8 cellular contexts compared by ENCODE assay signal in genomic region chr2:241149925-241150659, GRCh38. TPM values are rescaled to one million over a fixed set of nuclear protein-coding genes. Genes with fewer than 3 reads are reported as not detected.
DNase-seq lines count a peak whose midpoint lies in the region; ATAC-seq and TF ChIP-seq lines count a peak whose summit lies in the region.

TSS of gene PPP1R7 (plus strand) at chr2:241150467. CDS start at chr2:241150496, 29 bp downstream.

- peak within 1 kb of the TSS; percentile 93 for H3K4me2 ChIP-seq in GM23338

- peaks cover 14% of the 10 kb centered on the region for H3K27me3 Mint-ChIP-seq in GM23338 (ENCODE audit: insufficient read depth, low read depth, poor library complexity)
- no peaks in the 10 kb centered on the region for H3K27me3 Mint-ChIP-seq in naive thymus-derived CD8-positive, alpha-beta T cell

- H3K27ac ChIP-seq in GM23338 (ENCODE audit: low read depth) = no peak within 1 kb of the TSS

- no peaks in the 10 kb centered on the region for H3K36me3 ChIP-seq in GM23338 (ENCODE audit: insufficient read depth)

- H3K27ac Mint-ChIP-seq in GM23338 = peak within 1 kb of the TSS; percentile 85
- H3K27ac Mint-ChIP-seq in naive thymus-derived CD8-positive, alpha-beta T cell = peak within 1 kb of the TSS; percentile 89 to 99 (median 96)

- H3K36me3 Mint-ChIP-seq in GM23338 (ENCODE audit: low read depth) = peaks cover 11% of the 10 kb centered on the region
- peaks cover 0 to 17% (median 0%) of the 10 kb centered on the region in 3 donors for H3K36me3 Mint-ChIP-seq in naive thymus-derived CD8-positive, alpha-beta T cell

- peak; percentile 92 for DNase-seq in EL
- peak; percentile 98 for DNase-seq in GM23338 (ENCODE audit: low spot score)
- DNase-seq in LHCN-M2 (ENCODE audit: low read depth) = peak; percentile 88
- DNase-seq in RPMI8226 = peak; percentile 94
- DNase-seq in activated T-helper 1 cell treated with anti-CD3 and anti-CD28 coated beads, Interleukin-2, amount 50 U/mL, for 16 hours (ENCODE audit: low read depth in 1 of 2, low spot score in 1 of 2) = peak; percentile 88 to 95
- DNase-seq in fibroblast of gingiva (ENCODE audit: low read depth) = peak; percentile 87
- DNase-seq in naive thymus-derived CD8-positive, alpha-beta T cell = peak; percentile 86 to 97 (median 94)
- peak; percentile 92 to 95 (median 94) for DNase-seq in stimulated activated naive CD4-positive, alpha-beta T cell (lab: John Stamatoyannopoulos, UW)

- H3F3A ChIP-seq in GM23338 (replicated peaks; ENCODE audit: low read depth) = 0 out of 2 replicates have a peak, but pooled peaks cover 6% of the 10 kb centered on the region

- no peaks in the 10 kb centered on the region for H3K27me3 ChIP-seq in GM23338 (ENCODE audit: insufficient read depth)

- H3K4me3 Mint-ChIP-seq in GM23338 = peak within 1 kb of the TSS; percentile 94
- H3K4me3 Mint-ChIP-seq in naive thymus-derived CD8-positive, alpha-beta T cell = peak within 1 kb of the TSS; percentile 94 to 100 (median 98)

- POLR2A ChIA-PET in naive thymus-derived CD8-positive, alpha-beta T cell (lab: Charles Lee) = interaction anchor here (0.6 to 6.3 kb wide), 19 partner anchors 25 to 236 kb away, joined by 3 to 135 read pairs (median 6); partner anchors contain the start of genes HDLBP, MTERF4 and SEPTIN2

- peak within 1 kb of the TSS; percentile 81 for H3K4me3 ChIP-seq in GM23338

- H3K4me1 Mint-ChIP-seq in GM23338 = peaks cover 27% of the 10 kb centered on the region
- peaks cover 23 to 42% (median 35%) of the 10 kb centered on the region in 4 donors for H3K4me1 Mint-ChIP-seq in naive thymus-derived CD8-positive, alpha-beta T cell

- peaks cover 58% of the 10 kb centered on the region for H3K79me2 ChIP-seq in GM23338 (replicated peaks; ENCODE audit: insufficient read depth)

- H4K20me1 ChIP-seq in GM23338 (replicated peaks; ENCODE audit: insufficient read depth) = peaks cover 27% of the 10 kb centered on the region

- TF ChIP-seq CTCF in GM23338 (conservative IDR thresholded peaks at IDR 0.05; ENCODE audit: low read depth in 2 of 2) = no peak

- peak; percentile 77 for ATAC-seq in GM23338
- peak; percentile 80 to 83 for ATAC-seq in naive thymus-derived CD8-positive, alpha-beta T cell

- peak within 1 kb of the TSS; percentile 99 for H2AFZ ChIP-seq in GM23338

- H3K4me1 ChIP-seq in GM23338 (ENCODE audit: insufficient read depth) = peaks cover 26% of the 10 kb centered on the region

- no peaks in the 10 kb centered on the region; the same call in 2 of the 3 replicates for H3K9me3 Mint-ChIP-seq in GM23338
- no peaks in the 10 kb centered on the region for H3K9me3 Mint-ChIP-seq in naive thymus-derived CD8-positive, alpha-beta T cell

- no peaks in the 10 kb centered on the region for H3K9me2 ChIP-seq in GM23338 (ENCODE audit: insufficient read depth)

TF ChIP-seq in GM23338, 12 proteins besides CTCF, POLR2A, EP300 and RAD21 (continues in another document):
- TF ChIP-seq POLR2AphosphoS5 (IDR thresholded peaks at IDR 0.05; ENCODE audit: low read depth) (peak; percentile 70), ZNF331 (CRISPR knock-in tag; IDR thresholded peaks at IDR 0.05; ENCODE audit: low read depth) (no peak), ZNF462 (CRISPR knock-in tag; IDR thresholded peaks at IDR 0.05) (no peak), EZH2phosphoT487 (IDR thresholded peaks at IDR 0.05; ENCODE audit: unreplicated experiment) (no peak), STAT1 (IDR thresholded peaks at IDR 0.05; ENCODE audit: unreplicated experiment) (no peak), JUNB (IDR thresholded peaks at IDR 0.05; ENCODE audit: unreplicated experiment) (no peak), CREB1 (CRISPR knock-in tag; IDR thresholded peaks at IDR 0.05; ENCODE audit: low read depth) (peak; percentile 87), ZNF114 (CRISPR knock-in tag; IDR thresholded peaks at IDR 0.05) (no peak), REST (IDR thresholded peaks at IDR 0.05; ENCODE audit: unreplicated experiment) (no peak)

RNA-seq across cellular contexts. Expression of gene PPP1R7, which starts in this region (rescaled TPM):
- total RNA-seq in GM23338 (2014; rRNA removed; shearing (Covaris generic)) = 48.2 and 60.2 TPM in 2 replicates
- 94.3 and 98.6 TPM in 2 replicates for polyA plus RNA-seq in GM23338 (2016; fragmentation: Nextera tagmentation; extraction: Ambion mirVana)
- total RNA-seq in LHCN-M2 (2014; rRNA removed) = 95.0 and 110 TPM in 2 replicates
- polyA plus RNA-seq in LHCN-M2 (2012) = 168 TPM
- total RNA-seq in naive thymus-derived CD8-positive, alpha-beta T cell = 10 to 100 TPM; 60.4 to 65.4 TPM
- 100 to 1,000 TPM; 109 to 115 (median 112) TPM for polyA plus RNA-seq in naive thymus-derived CD8-positive, alpha-beta T cell
